In the genomic region with DNA sequence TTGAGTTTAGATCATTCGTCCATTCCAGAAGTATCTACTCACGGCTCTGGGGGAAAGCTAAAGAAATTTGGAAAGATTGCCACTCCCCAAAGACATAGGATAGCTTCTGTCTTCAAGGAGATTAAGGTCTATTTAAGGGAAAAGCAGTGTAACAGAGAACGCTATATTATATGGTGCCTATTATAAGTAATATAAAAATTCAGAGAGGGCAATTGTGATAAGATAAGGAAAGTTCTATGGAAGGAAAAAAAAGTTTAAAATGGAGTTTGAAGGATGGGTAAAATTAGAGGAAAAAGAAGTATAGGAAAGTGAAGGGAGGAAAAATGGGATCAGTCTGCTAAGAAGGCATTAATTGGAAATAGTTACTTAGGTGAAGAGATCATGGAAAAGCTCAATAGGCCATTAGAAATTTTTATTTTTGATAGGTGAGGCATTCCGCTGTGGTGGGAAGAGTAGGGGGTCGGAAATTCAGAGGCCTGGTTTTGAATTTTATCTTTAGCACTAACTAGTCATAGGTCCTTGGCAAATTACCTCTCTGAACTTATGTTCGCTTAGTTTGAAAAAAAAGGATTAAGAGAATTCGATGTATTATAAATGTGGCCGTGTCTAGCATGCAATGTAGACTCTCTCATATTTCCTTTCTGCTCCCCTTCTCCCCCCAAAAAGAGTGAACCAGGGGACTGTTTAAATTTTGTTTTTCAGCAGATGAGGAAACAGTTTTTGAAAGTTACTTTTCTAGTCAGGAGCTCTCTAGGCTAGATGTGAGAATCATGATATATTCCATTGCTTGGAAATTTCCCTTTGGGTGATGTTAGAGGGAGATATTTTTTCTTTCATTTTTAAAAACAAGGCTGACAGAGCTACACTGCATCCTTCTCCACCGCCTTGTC, we compare ENCODE assay signal across 8 cellular contexts. TPM values are rescaled to one million over a fixed set of nuclear protein-coding genes. Genes with fewer than 3 reads are reported as not detected.
DNase-seq lines count a peak whose midpoint lies in the region; ATAC-seq and TF ChIP-seq lines count a peak whose summit lies in the region.

No MANE protein-coding gene starts in this region.

- 0 out of 2 replicates have a peak, but pooled peaks cover 20% of the 10 kb centered on the region for H4K20me1 ChIP-seq in GM23338 (replicated peaks; ENCODE audit: insufficient read depth)

- H3K9me3 Mint-ChIP-seq in GM23338 = no peaks in the 10 kb centered on the region; the same call in 2 of the 3 replicates

- H3K27me3 Mint-ChIP-seq in GM23338 (ENCODE audit: insufficient read depth, low read depth, poor library complexity) = peaks cover 3% of the 10 kb centered on the region

- no peaks in the 10 kb centered on the region for H3F3A ChIP-seq in GM23338 (replicated peaks; ENCODE audit: low read depth)

- H3K27ac Mint-ChIP-seq in GM23338 = peak overlapping the region; percentile 84

- H3K36me3 ChIP-seq in GM23338 (ENCODE audit: insufficient read depth) (no peaks in the 10 kb centered on the region), skeletal muscle satellite cell (ENCODE audit: insufficient read depth, low read length) (no peaks in the 10 kb centered on the region)

- no peaks in the 10 kb centered on the region for H3K9me2 ChIP-seq in GM23338 (ENCODE audit: insufficient read depth)

- peak overlapping the region; percentile 77 for H2AFZ ChIP-seq in GM23338

- H3K9me3 ChIP-seq in skeletal muscle satellite cell (replicated peaks; ENCODE audit: low read length) = no peaks in the 10 kb centered on the region

- H3K27me3 ChIP-seq in GM23338 (ENCODE audit: insufficient read depth) = no peaks in the 10 kb centered on the region
- H3K27me3 ChIP-seq in skeletal muscle satellite cell (ENCODE audit: control insufficient read depth, insufficient read depth, low read length) = no peaks in the 10 kb centered on the region

- TF ChIP-seq CTCF in GM23338 (conservative IDR thresholded peaks at IDR 0.05; ENCODE audit: low read depth in 2 of 2) (no peak), VCaP (conservative IDR thresholded peaks at IDR 0.05) (no peak), foreskin fibroblast (IDR thresholded peaks at IDR 0.05; ENCODE audit: low read depth, low read length) (no peak)

- peak overlapping the region; percentile 99 for H3K4me3 Mint-ChIP-seq in GM23338

- H3K4me1 Mint-ChIP-seq in GM23338 = peaks cover 10% of the 10 kb centered on the region; the same call in 2 of the 3 replicates

- H3K4me1 ChIP-seq in GM23338 (ENCODE audit: insufficient read depth) (peaks cover 9% of the 10 kb centered on the region), skeletal muscle satellite cell (ENCODE audit: control insufficient read depth, insufficient read depth, low read length) (peaks cover 5% of the 10 kb centered on the region)

- H3K4me2 ChIP-seq in GM23338 (peak overlapping the region; percentile 72), skeletal muscle satellite cell (ENCODE audit: low read length) (peak overlapping the region; percentile 85)

- DNase-seq in GM23338 (ENCODE audit: low spot score) = no peak
- DNase-seq in foreskin fibroblast = no peak
- no peak for DNase-seq in activated effector memory CD4-positive, alpha-beta T cell treated with anti-CD3 and anti-CD28 coated beads, Interleukin-2, amount 50 U/mL, for 16 hours
- no peak for DNase-seq in HK-2 (ENCODE audit: unreplicated experiment)
- no peak for DNase-seq in HPDE6-E6E7 (ENCODE audit: extremely low spot score)

- H3K27ac ChIP-seq in GM23338 (ENCODE audit: low read depth) (no peak overlapping the region), VCaP (peak overlapping the region; percentile 94)

- H3K36me3 Mint-ChIP-seq in GM23338 (ENCODE audit: low read depth) = no peaks in the 10 kb centered on the region

- peak; percentile 2; the same call in 1 of the 3 replicates for ATAC-seq in GM23338
- no peak for ATAC-seq in GM18517 (IDR thresholded peaks at IDR 0.05; ENCODE audit: unreplicated experiment)

- H3K4me3 ChIP-seq in GM23338 (peak overlapping the region; percentile 95), foreskin fibroblast (ENCODE audit: low read depth in 1 of 2, low read length in 2 of 2) (peak overlapping the region; percentile 59 to 98), skeletal muscle satellite cell (ENCODE audit: low read length) (peak overlapping the region; percentile 68)

- H3K9ac ChIP-seq in skeletal muscle satellite cell (ENCODE audit: low read depth, low read length) = peak overlapping the region; percentile 80

- peaks cover 37% of the 10 kb centered on the region for H3K79me2 ChIP-seq in GM23338 (replicated peaks; ENCODE audit: insufficient read depth)

TF ChIP-seq in GM23338, 12 proteins besides CTCF, POLR2A, EP300 and RAD21:
- no peak for TF ChIP-seq JUNB (IDR thresholded peaks at IDR 0.05; ENCODE audit: unreplicated experiment)
- TF ChIP-seq POLR2AphosphoS5 (IDR thresholded peaks at IDR 0.05; ENCODE audit: low read depth) = no peak
- no peak for TF ChIP-seq STAT1 (IDR thresholded peaks at IDR 0.05; ENCODE audit: unreplicated experiment)
- TF ChIP-seq CREB1 (CRISPR knock-in tag; IDR thresholded peaks at IDR 0.05; ENCODE audit: low read depth) = no peak
- TF ChIP-seq ZNF114 (CRISPR knock-in tag; IDR thresholded peaks at IDR 0.05) = no peak
- no peak for TF ChIP-seq EZH2phosphoT487 (IDR thresholded peaks at IDR 0.05; ENCODE audit: unreplicated experiment)
- no peak for TF ChIP-seq NANOG (IDR thresholded peaks at IDR 0.05; ENCODE audit: borderline replicate concordance)

RNA-seq across cellular contexts. Expression of gene CDC27, which starts 0.9 kb away (rescaled TPM):
- total RNA-seq in GM23338 (2014; rRNA removed; shearing (Covaris generic)) = 47.9 and 49.7 TPM in 2 replicates
- 73.0 and 85.5 TPM in 2 replicates for polyA plus RNA-seq in GM23338 (2016; fragmentation: Nextera tagmentation; extraction: Ambion mirVana)
- 70.5 and 71.4 TPM in 2 replicates for total RNA-seq in skeletal muscle satellite cell (2012; rRNA removed)

RNA-seq across cellular contexts. Expression of gene MYL4, which starts 19.2 kb away (rescaled TPM):
- total RNA-seq in GM23338 (2014; rRNA removed; shearing (Covaris generic)) = not detected in 2 replicates
- polyA plus RNA-seq in GM23338 (2016; fragmentation: Nextera tagmentation; extraction: Ambion mirVana) = 0.44 and 2.5 TPM in 2 replicates
- total RNA-seq in skeletal muscle satellite cell (2012; rRNA removed) = 21.4 TPM in 1 of 2 replicates, not detected in the other
